In genomic region chr7:156475666-156476065, GRCh38 we compare ENCODE assay signal across 13 cellular contexts.
DNase-seq lines count a peak whose midpoint lies in the region; ATAC-seq, FAIRE-seq and TF ChIP-seq lines count a peak whose summit lies in the region.
"Had no signal": no experiment of that assay in that cellular context is flagged by ENCODE, and none has a peak within 500 bp of the region (broad histone marks: within the 10 kb centered on the region; RNA-seq: fewer than 3 reads in every experiment).

No MANE protein-coding gene starts in this region.

- no peak for FAIRE-seq in astrocyte (lab: Jason Lieb, UNC)

- H3K27me3 ChIP-seq in HCT116 (ENCODE audit: insufficient read depth, low read length) (peaks cover 4% of the 10 kb centered on the region), astrocyte (ENCODE audit: insufficient read depth, low read length) (no peaks in the 10 kb centered on the region)

- peak overlapping the region; percentile 37; the same call in 1 of the 2 replicates for H3K4me2 ChIP-seq in HCT116 (ENCODE audit: low read length)
- H3K4me2 ChIP-seq in astrocyte (ENCODE audit: low read length), result peak overlapping the region; percentile 32

- H3K79me2 ChIP-seq in HCT116 (ENCODE audit: insufficient read depth, low read length) (no peaks in the 10 kb centered on the region), astrocyte (ENCODE audit: insufficient read depth, low read length) (no peaks in the 10 kb centered on the region)

- peak overlapping the region; percentile 20 for H2AFZ ChIP-seq in HCT116 (ENCODE audit: low read depth, low read length, poor library complexity, severe bottlenecking)
- peak overlapping the region; percentile 12 for H2AFZ ChIP-seq in astrocyte (ENCODE audit: low read depth, low read length)

- H3K4me3 Mint-ChIP-seq in astrocyte (ENCODE audit: unreplicated experiment) (no peak overlapping the region), type B pancreatic cell (no peak overlapping the region)
- no peak overlapping the region for H3K4me3 Mint-ChIP-seq in activated T-helper 17 cell treated with anti-CD3 and anti-CD28 coated beads, Interleukin-2, amount 50 U/mL, for 72 hours
- H3K4me3 Mint-ChIP-seq: activated naive CD8-positive, alpha-beta T cell treated with anti-CD3 and anti-CD28 coated beads, Interleukin-2, amount 10 ng/mL, durations not matched to agents 7 days and 5 days; natural killer cell treated with Interleukin-12 subunit alpha and Interleukin-12 subunit beta and Interleukin-15 and Interleukin-18, amount 100 ng/mL, for 72 hours had no signal

- peaks cover 22% of the 10 kb centered on the region for H3K4me1 Mint-ChIP-seq in astrocyte (ENCODE audit: low read depth, unreplicated experiment)
- no peaks in the 10 kb centered on the region for H3K4me1 Mint-ChIP-seq in type B pancreatic cell (ENCODE audit: unreplicated experiment)
- H3K4me1 Mint-ChIP-seq in activated T-helper 17 cell treated with anti-CD3 and anti-CD28 coated beads, Interleukin-2, amount 50 U/mL, for 72 hours, result no peaks in the 10 kb centered on the region
- H3K4me1 Mint-ChIP-seq: activated naive CD8-positive, alpha-beta T cell treated with anti-CD3 and anti-CD28 coated beads, Interleukin-2, amount 10 ng/mL, durations not matched to agents 7 days and 5 days had no signal

- no peak for TF ChIP-seq RAD21 in HCT116 (IDR thresholded peaks at IDR 0.05; ENCODE audit: low read depth)

- no peak overlapping the region for H3K9ac ChIP-seq in HCT116 (ENCODE audit: low read length)
- H3K9ac ChIP-seq in astrocyte (ENCODE audit: low read length), result no peak overlapping the region

- BruUV-seq in HCT116 (replicated peaks; lab: Mats Ljungman, UMichigan), result no TSS peak

- H3K4me1 ChIP-seq in HCT116 (ENCODE audit: control insufficient read depth in 1 of 2, insufficient read depth in 2 of 2, low read length in 2 of 2) (peaks cover 0 to 19% of the 10 kb centered on the region in 2 experiments; a peak in 2 of 4 replicates), astrocyte (ENCODE audit: insufficient read depth, low read length) (peaks cover 13% of the 10 kb centered on the region)

- peak; percentile 26 for DNase-seq in HCT116 (ENCODE audit: low read depth, low spot score)
- peak; percentile 79 for DNase-seq in astrocyte (ENCODE audit: low read depth)
- peak; percentile 90 for DNase-seq in islet precursor cell
- peak; percentile 37 for DNase-seq in type B pancreatic cell (ENCODE audit: extremely low spot score, unreplicated experiment)
- DNase-seq in NCI-H446 treated with DMSO at 0.1 percent for 48 hours (lab: John Stamatoyannopoulos, UW), result no peak
- DNase-seq: activated naive CD8-positive, alpha-beta T cell treated with anti-CD3 and anti-CD28 coated beads, Interleukin-2, amount 10 ng/mL, durations not matched to agents 7 days and 5 days; effector CD4-positive, alpha-beta T cell; NCI-H2171 treated with DMSO at 0.1 percent for 48 hours; stimulated activated CD4-positive, alpha-beta T cell treated with anti-CD3 and anti-CD28 coated beads, Interleukin-15, amount 100 ng/mL, for 24 hours had no signal

- H4K20me1 ChIP-seq in HCT116 (ENCODE audit: insufficient read depth) (no peaks in the 10 kb centered on the region), astrocyte (ENCODE audit: insufficient read depth, low read length) (no peaks in the 10 kb centered on the region)

- CTCF ChIA-PET in HCT116 (lab: Charles Lee), result no interaction called here

- H3K27ac Mint-ChIP-seq in astrocyte (ENCODE audit: unreplicated experiment) (no peak overlapping the region), type B pancreatic cell (no peak overlapping the region)
- no peak overlapping the region for H3K27ac Mint-ChIP-seq in activated T-helper 17 cell treated with anti-CD3 and anti-CD28 coated beads, Interleukin-2, amount 50 U/mL, for 72 hours
- H3K27ac Mint-ChIP-seq: activated naive CD8-positive, alpha-beta T cell treated with anti-CD3 and anti-CD28 coated beads, Interleukin-2, amount 10 ng/mL, durations not matched to agents 7 days and 5 days; natural killer cell treated with Interleukin-12 subunit alpha and Interleukin-12 subunit beta and Interleukin-15 and Interleukin-18, amount 100 ng/mL, for 72 hours had no signal

- intact Hi-C loops in HCT116 (cut with micrococcal nuclease), result no loop called here

- POLR2A ChIA-PET in HCT116 (lab: Charles Lee), result no interaction called here

- peaks cover 25% of the 10 kb centered on the region for H3K27me3 Mint-ChIP-seq in astrocyte (ENCODE audit: low read depth, unreplicated experiment)
- H3K27me3 Mint-ChIP-seq in type B pancreatic cell, result peaks cover 23% of the 10 kb centered on the region
- H3K27me3 Mint-ChIP-seq in activated T-helper 17 cell treated with anti-CD3 and anti-CD28 coated beads, Interleukin-2, amount 50 U/mL, for 72 hours, result peaks cover 28% of the 10 kb centered on the region

- no peaks in the 10 kb centered on the region for H3K36me3 ChIP-seq in HCT116 (ENCODE audit: control insufficient read depth in 1 of 2, insufficient read depth in 2 of 2, low read length in 2 of 2)
- no peaks in the 10 kb centered on the region for H3K36me3 ChIP-seq in astrocyte (ENCODE audit: insufficient read depth, low read length)

- ATAC-seq in HCT116 (peak; percentile 74), HG02623 (IDR thresholded peaks at IDR 0.05; ENCODE audit: unreplicated experiment) (no peak)
- no peak for ATAC-seq in activated T-helper 17 cell treated with anti-CD3 and anti-CD28 coated beads, Interleukin-2, amount 50 U/mL, for 72 hours (replicated peaks)
- ATAC-seq: Panc1 had no signal

- TF ChIP-seq CTCF in HCT116 (IDR thresholded peaks at IDR 0.05 in 2 of 3, conservative IDR thresholded peaks at IDR 0.05 in 1 of 3; ENCODE audit: borderline replicate concordance in 1 of 3, insufficient read depth in 1 of 3, low read depth in 2 of 3, low read length in 2 of 3) (no peak), astrocyte (IDR thresholded peaks at IDR 0.05; ENCODE audit: insufficient read depth, low read depth, low read length) (no peak), type B pancreatic cell (conservative IDR thresholded peaks at IDR 0.05) (no peak)

- RAD21 ChIA-PET in HCT116 (lab: Charles Lee; ENCODE audit: low non-redundant PET in 1 of 2, low total read pairs in 2 of 2, uncharacterized antibody in 2 of 2, unreplicated experiment in 2 of 2), result no interaction called here

- no peaks in the 10 kb centered on the region for H3K9me3 ChIP-seq in HCT116 (ENCODE audit: control insufficient read depth in 1 of 2, insufficient read depth in 1 of 2, low read depth in 1 of 2, low read length in 2 of 2)
- H3K9me3 ChIP-seq in astrocyte (ENCODE audit: insufficient read depth, low read depth, low read length), result no peaks in the 10 kb centered on the region

- no peaks in the 10 kb centered on the region for H3K9me2 ChIP-seq in HCT116 (ENCODE audit: insufficient read depth)

- no peak for TF ChIP-seq POLR2A in HCT116 (IDR thresholded peaks at IDR 0.05; ENCODE audit: borderline replicate concordance, extremely low read depth, insufficient read depth, insufficient read length)

- no peaks in the 10 kb centered on the region for H3K36me3 Mint-ChIP-seq in astrocyte (ENCODE audit: low read depth, unreplicated experiment)
- no peaks in the 10 kb centered on the region for H3K36me3 Mint-ChIP-seq in type B pancreatic cell
- no peaks in the 10 kb centered on the region for H3K36me3 Mint-ChIP-seq in activated T-helper 17 cell treated with anti-CD3 and anti-CD28 coated beads, Interleukin-2, amount 50 U/mL, for 72 hours (ENCODE audit: low read depth)
- H3K36me3 Mint-ChIP-seq: activated naive CD8-positive, alpha-beta T cell treated with anti-CD3 and anti-CD28 coated beads, Interleukin-2, amount 10 ng/mL, durations not matched to agents 7 days and 5 days; natural killer cell treated with Interleukin-12 subunit alpha and Interleukin-12 subunit beta and Interleukin-15 and Interleukin-18, amount 100 ng/mL, for 72 hours had no signal

- H3K4me3 ChIP-seq in HCT116 (replicated peaks in 1 of 2; ENCODE audit: low read depth in 1 of 2, low read length in 2 of 2), result no peak overlapping the region
- H3K4me3 ChIP-seq in astrocyte (ENCODE audit: insufficient read depth, low read depth, low read length), result no peak overlapping the region

- H3K9me3 Mint-ChIP-seq in astrocyte (ENCODE audit: unreplicated experiment) (peaks cover 4% of the 10 kb centered on the region), type B pancreatic cell (no peaks in the 10 kb centered on the region)
- H3K9me3 Mint-ChIP-seq in activated T-helper 17 cell treated with anti-CD3 and anti-CD28 coated beads, Interleukin-2, amount 50 U/mL, for 72 hours, result no peaks in the 10 kb centered on the region
- H3K9me3 Mint-ChIP-seq: activated naive CD8-positive, alpha-beta T cell treated with anti-CD3 and anti-CD28 coated beads, Interleukin-2, amount 10 ng/mL, durations not matched to agents 7 days and 5 days; natural killer cell treated with Interleukin-12 subunit alpha and Interleukin-12 subunit beta and Interleukin-15 and Interleukin-18, amount 100 ng/mL, for 72 hours had no signal

- H3K27ac ChIP-seq in HCT116 (ENCODE audit: low read depth, low read length) (no peak overlapping the region), astrocyte (ENCODE audit: low read depth, low read length) (no peak overlapping the region)

TF ChIP-seq in HCT116, 20 proteins besides CTCF, POLR2A, EP300 and RAD21 (continues in another document):
- TF ChIP-seq MAX (IDR thresholded peaks at IDR 0.05), result peak; percentile 76
- TF ChIP-seq CBX3 (IDR thresholded peaks at IDR 0.05; ENCODE audit: low read depth), result 0 out of 2 replicates have a peak, but pooled peaks have one; percentile 18
